ENCODE assay signal across 21 cellular contexts in genomic region chr5:133383580-133383939, GRCh38.
DNase-seq lines count a peak whose midpoint lies in the region; ATAC-seq and TF ChIP-seq lines count a peak whose summit lies in the region.
"Had no signal": no experiment of that assay in that cellular context is flagged by ENCODE, and none has a peak within 500 bp of the region (broad histone marks: within the 10 kb centered on the region; RNA-seq: fewer than 3 reads in every experiment).

No MANE protein-coding gene starts in this region.

- peak; percentile 33 for DNase-seq in activated CD8-positive, alpha-beta memory T cell treated with anti-CD3 and anti-CD28 coated beads, Interleukin-2, amount 50 U/mL, for 48 hours
- DNase-seq in activated CD8-positive, alpha-beta memory T cell treated with anti-CD3 and anti-CD28 coated beads, Interleukin-2, amount 10 ng/mL, durations not matched to agents 7 days and 5 days = no peak
- DNase-seq in endodermal cell = peak; percentile 58
- peak; percentile 41 for DNase-seq in mesenteric fat pad (ENCODE audit: low spot score)
- peak; percentile 42 for DNase-seq in type B pancreatic cell (ENCODE audit: extremely low spot score, unreplicated experiment)
- DNase-seq in CD8-positive, alpha-beta memory T cell = no peak
- no peak for DNase-seq in activated CD4-positive, alpha-beta T cell treated with anti-CD3 and anti-CD28 coated beads, Interleukin-2, amount 50 U/mL, for 48 hours
- no peak for DNase-seq in stimulated activated CD8-positive, alpha-beta memory T cell treated with anti-CD3 and anti-CD28 coated beads, Interleukin-4, amount 100 ng/mL, for 48 hours
- DNase-seq: 8988T, GDM1, GM23248, MV-4-11, NCI-H1694 treated with DMSO at 0.1 percent for 48 hours, NCI-H2107, NCI-H345, NCI-H524 treated with DMSO at 0.1 percent for 48 hours, PC-3, RPMI8226, SHP77 treated with DMSO at 0.1 percent for 48 hours had no signal

- TF ChIP-seq CTCF in endodermal cell (conservative IDR thresholded peaks at IDR 0.05) (no peak), type B pancreatic cell (conservative IDR thresholded peaks at IDR 0.05) (no peak)

- no peaks in the 10 kb centered on the region for H3K9me3 Mint-ChIP-seq in activated CD8-positive, alpha-beta memory T cell treated with anti-CD3 and anti-CD28 coated beads, Interleukin-2, amount 10 ng/mL, durations not matched to agents 7 days and 5 days (ENCODE audit: low read depth)
- H3K9me3 Mint-ChIP-seq in endodermal cell = peaks cover 6% of the 10 kb centered on the region
- no peaks in the 10 kb centered on the region for H3K9me3 Mint-ChIP-seq in type B pancreatic cell
- H3K9me3 Mint-ChIP-seq in CD8-positive, alpha-beta memory T cell = peaks cover 0 to 2% (median 0%) of the 10 kb centered on the region in 5 donors

- no peak overlapping the region for H3K27ac Mint-ChIP-seq in activated CD8-positive, alpha-beta memory T cell treated with anti-CD3 and anti-CD28 coated beads, Interleukin-2, amount 10 ng/mL, durations not matched to agents 7 days and 5 days
- H3K27ac Mint-ChIP-seq in endodermal cell = no peak overlapping the region
- no peak overlapping the region for H3K27ac Mint-ChIP-seq in type B pancreatic cell
- no peak overlapping the region for H3K27ac Mint-ChIP-seq in CD8-positive, alpha-beta memory T cell
- H3K27ac Mint-ChIP-seq: CD14-positive monocyte had no signal

- no peak overlapping the region for H3K4me3 Mint-ChIP-seq in activated CD8-positive, alpha-beta memory T cell treated with anti-CD3 and anti-CD28 coated beads, Interleukin-2, amount 10 ng/mL, durations not matched to agents 7 days and 5 days
- no peak overlapping the region for H3K4me3 Mint-ChIP-seq in endodermal cell
- peak overlapping the region; percentile 38 for H3K4me3 Mint-ChIP-seq in type B pancreatic cell
- H3K4me3 Mint-ChIP-seq in CD8-positive, alpha-beta memory T cell = no peak overlapping the region
- H3K4me3 Mint-ChIP-seq: CD14-positive monocyte had no signal

- H3K9me3 ChIP-seq in endodermal cell (ENCODE audit: control insufficient read depth, low read length) = peaks cover 1% of the 10 kb centered on the region
- H3K9me3 ChIP-seq in CD8-positive, alpha-beta memory T cell (ENCODE audit: low read length) = no peaks in the 10 kb centered on the region

- 61 to 70% methylated on average over 6 to 9 of the region's 9 CpGs for WGBS in endodermal cell (ENCODE audit: insufficient coverage in 1 of 2, insufficient read length in 1 of 2), 2 experiments

- H3K4me1 ChIP-seq in endodermal cell (ENCODE audit: control insufficient read depth, insufficient read depth, low read length) = no peaks in the 10 kb centered on the region
- no peaks in the 10 kb centered on the region for H3K4me1 ChIP-seq in CD8-positive, alpha-beta memory T cell (ENCODE audit: insufficient read depth, low read length)

- POLR2A ChIA-PET in CD8-positive, alpha-beta memory T cell (lab: Charles Lee) = no interaction called here

- CTCF ChIA-PET in activated CD8-positive, alpha-beta memory T cell treated with anti-CD3 and anti-CD28 coated beads, Interleukin-2, amount 10 ng/mL, durations not matched to agents 7 days and 5 days (lab: Charles Lee) = no interaction called here
- CTCF ChIA-PET in CD8-positive, alpha-beta memory T cell (lab: Charles Lee) = no interaction called here

- H3K27me3 ChIP-seq in endodermal cell (ENCODE audit: control insufficient read depth, insufficient read depth, low read length, poor library complexity, severe bottlenecking) = no peaks in the 10 kb centered on the region
- no peaks in the 10 kb centered on the region for H3K27me3 ChIP-seq in CD8-positive, alpha-beta memory T cell (ENCODE audit: insufficient read depth, low read length, poor library complexity, severe bottlenecking)

- no peaks in the 10 kb centered on the region for H3K4me1 Mint-ChIP-seq in activated CD8-positive, alpha-beta memory T cell treated with anti-CD3 and anti-CD28 coated beads, Interleukin-2, amount 10 ng/mL, durations not matched to agents 7 days and 5 days
- peaks cover 6% of the 10 kb centered on the region for H3K4me1 Mint-ChIP-seq in endodermal cell
- peaks cover 7% of the 10 kb centered on the region for H3K4me1 Mint-ChIP-seq in type B pancreatic cell (ENCODE audit: unreplicated experiment)
- H3K4me1 Mint-ChIP-seq in CD8-positive, alpha-beta memory T cell = peaks cover 0 to 5% (median 0%) of the 10 kb centered on the region in 3 donors
- H3K4me1 Mint-ChIP-seq: CD14-positive monocyte had no signal

- H3K36me3 Mint-ChIP-seq in activated CD8-positive, alpha-beta memory T cell treated with anti-CD3 and anti-CD28 coated beads, Interleukin-2, amount 10 ng/mL, durations not matched to agents 7 days and 5 days = no peaks in the 10 kb centered on the region
- H3K36me3 Mint-ChIP-seq in endodermal cell (ENCODE audit: low read depth) = no peaks in the 10 kb centered on the region
- H3K36me3 Mint-ChIP-seq in type B pancreatic cell = no peaks in the 10 kb centered on the region
- H3K36me3 Mint-ChIP-seq in CD8-positive, alpha-beta memory T cell = no peaks in the 10 kb centered on the region
- H3K36me3 Mint-ChIP-seq: CD14-positive monocyte had no signal

- H3K27me3 Mint-ChIP-seq in activated CD8-positive, alpha-beta memory T cell treated with anti-CD3 and anti-CD28 coated beads, Interleukin-2, amount 10 ng/mL, durations not matched to agents 7 days and 5 days = peaks cover 49% of the 10 kb centered on the region
- H3K27me3 Mint-ChIP-seq in endodermal cell (ENCODE audit: insufficient read depth) = no peaks in the 10 kb centered on the region
- H3K27me3 Mint-ChIP-seq in type B pancreatic cell = peaks cover 9% of the 10 kb centered on the region
- H3K27me3 Mint-ChIP-seq in CD8-positive, alpha-beta memory T cell = peaks cover 3 to 19% of the 10 kb centered on the region in 2 donors

- H3K9ac ChIP-seq in endodermal cell (ENCODE audit: extremely low read depth, low read length, poor library complexity, severe bottlenecking) = no peak overlapping the region
- H3K9ac ChIP-seq: GM23248, KMS-11 had no signal

- no peak overlapping the region for H3K27ac ChIP-seq in endodermal cell (ENCODE audit: low read depth, low read length)
- H3K27ac ChIP-seq in CD8-positive, alpha-beta memory T cell (ENCODE audit: low read depth, low read length) = no peak overlapping the region
- H3K27ac ChIP-seq: GM23248, KMS-11 had no signal

- ATAC-seq in activated CD8-positive, alpha-beta memory T cell treated with anti-CD3 and anti-CD28 coated beads, Interleukin-2, amount 10 ng/mL, durations not matched to agents 7 days and 5 days = no peak

- H3K36me3 ChIP-seq in endodermal cell (ENCODE audit: control insufficient read depth, insufficient read depth, low read length) = no peaks in the 10 kb centered on the region
- no peaks in the 10 kb centered on the region for H3K36me3 ChIP-seq in CD8-positive, alpha-beta memory T cell (ENCODE audit: insufficient read depth, low read length)

- H3K4me3 ChIP-seq in endodermal cell (ENCODE audit: low read length) = no peak overlapping the region
- no peak overlapping the region for H3K4me3 ChIP-seq in CD8-positive, alpha-beta memory T cell (ENCODE audit: low read length)
- H3K4me3 ChIP-seq: GM23248 had no signal

Comparison
In these comparisons a context has a peak if more than half of its experiments do, and no peak if none do; other contexts are left out.
1. DNase-seq: peak in activated CD8-positive, alpha-beta memory T cell treated with anti-CD3 and anti-CD28 coated beads, Interleukin-2, amount 50 U/mL, for 48 hours (single experiment), endodermal cell (single experiment), mesenteric fat pad (single experiment) and type B pancreatic cell (single experiment); none in activated CD8-positive, alpha-beta memory T cell treated with anti-CD3 and anti-CD28 coated beads, Interleukin-2, amount 10 ng/mL, durations not matched to agents 7 days and 5 days (single experiment), CD8-positive, alpha-beta memory T cell (0 of 5), activated CD4-positive, alpha-beta T cell treated with anti-CD3 and anti-CD28 coated beads, Interleukin-2, amount 50 U/mL, for 48 hours (0 of 2) and stimulated activated CD8-positive, alpha-beta memory T cell treated with anti-CD3 and anti-CD28 coated beads, Interleukin-4, amount 100 ng/mL, for 48 hours (single experiment).